25 cellular contexts compared by ENCODE assay signal in the genomic region with DNA sequence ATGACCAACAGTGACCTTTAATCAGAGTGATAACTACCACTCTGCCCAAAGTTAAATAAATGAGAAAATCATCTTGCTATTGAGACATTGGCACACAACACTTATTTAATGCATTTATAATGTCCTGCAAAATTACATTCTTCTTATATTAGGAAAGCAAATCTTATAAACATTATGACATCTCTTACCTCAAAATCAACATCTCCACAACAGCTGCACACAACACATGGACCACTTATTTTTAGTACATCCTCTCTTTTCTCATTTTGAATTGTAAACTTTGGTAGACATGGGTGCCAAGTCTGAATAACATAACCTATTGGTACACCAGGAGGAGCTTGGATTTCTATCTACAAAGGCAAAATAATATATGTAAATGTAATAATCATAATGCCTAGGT. TPM values are rescaled to one million over a fixed set of nuclear protein-coding genes. Genes with fewer than 3 reads are reported as not detected.
"Had no signal": no experiment of that assay in that cellular context is flagged by ENCODE, and none has a peak within 500 bp of the region (broad histone marks: within the 10 kb centered on the region; RNA-seq: fewer than 3 reads in every experiment).

No MANE protein-coding gene starts in this region.

- H3K4me2 ChIP-seq: KMS-11 had no signal

- H3K27me3 Mint-ChIP-seq: activated CD4-positive, alpha-beta memory T cell treated with anti-CD3 and anti-CD28 coated beads for 36 hours; activated T-helper 17 cell treated with anti-CD3 and anti-CD28 coated beads, Interleukin-2, amount 50 U/mL, for 72 hours had no signal

- H3K4me1 ChIP-seq: breast epithelium had no signal

- H3K9ac ChIP-seq: KMS-11 had no signal

- H3K36me3 ChIP-seq: breast epithelium had no signal

- H3K27ac Mint-ChIP-seq: activated CD4-positive, alpha-beta memory T cell treated with anti-CD3 and anti-CD28 coated beads for 36 hours; activated T-helper 17 cell treated with anti-CD3 and anti-CD28 coated beads, Interleukin-2, amount 50 U/mL, for 72 hours; T-helper 1 cell treated with Interleukin-12 subunit alpha and Interleukin-12 subunit beta and Interleukin-4 antibody, amounts not matched to agents 30 μg/mL and 1 μg/mL, for 36 hours had no signal

- H3K4me3 ChIP-seq: breast epithelium, MG63 had no signal

- H3K27me3 ChIP-seq: breast epithelium, MG63 had no signal

- ATAC-seq: activated T-cell treated with anti-CD3 and anti-CD28 coated beads, Interleukin-2, amount 50 U/mL, for 4 hours; activated T-helper 17 cell treated with anti-CD3 and anti-CD28 coated beads, Interleukin-2, amount 50 U/mL, for 72 hours; WTC11 had no signal

- H3K4me1 Mint-ChIP-seq: activated T-helper 17 cell treated with anti-CD3 and anti-CD28 coated beads, Interleukin-2, amount 50 U/mL, for 72 hours had no signal

- DNase-seq: activated CD4-positive, alpha-beta memory T cell treated with anti-CD3 and anti-CD28 coated beads for 36 hours; activated CD4-positive, alpha-beta T cell treated with anti-CD3 and anti-CD28 coated beads for 48 hours; activated CD4-positive, CD25-positive, alpha-beta regulatory T cell treated with anti-CD3 and anti-CD28 coated beads, Interleukin-2, amount 50 U/mL, for 72 hours; activated CD8-positive, alpha-beta memory T cell treated with anti-CD3 and anti-CD28 coated beads for 24 hours; activated gamma-delta T cell treated with Interleukin-2 at 50 U/mL for 16 hours; activated naive CD4-positive, alpha-beta T cell treated with anti-CD3 and anti-CD28 coated beads, Interleukin-2, amount 50 U/mL, for 16 hours; activated T-cell treated with anti-CD3 and anti-CD28 coated beads, Interleukin-2, amount 50 U/mL, for 4 hours; aorta; caudate nucleus; MG63; NCI-H1105 treated with DMSO at 0.1 percent for 48 hours; NCI-H1436 treated with DMSO at 0.1 percent for 48 hours; NCI-H187; NCI-H2081 treated with DMSO at 0.1 percent for 48 hours; NCI-H446; NCI-H524; SHP77; T-helper 9 cell had no signal

- H3K4me3 Mint-ChIP-seq: activated CD4-positive, alpha-beta memory T cell treated with anti-CD3 and anti-CD28 coated beads for 36 hours; activated T-cell treated with anti-CD3 and anti-CD28 coated beads, Interleukin-2, amount 50 U/mL, for 4 hours; activated T-helper 17 cell treated with anti-CD3 and anti-CD28 coated beads, Interleukin-2, amount 50 U/mL, for 72 hours; T-helper 1 cell treated with Interleukin-12 subunit alpha and Interleukin-12 subunit beta and Interleukin-4 antibody, amounts not matched to agents 30 μg/mL and 1 μg/mL, for 36 hours; WTC11 had no signal

- H3K27ac ChIP-seq: breast epithelium, KMS-11 had no signal

- H3K9me3 ChIP-seq: breast epithelium, MG63 had no signal

- H3K9me3 Mint-ChIP-seq: activated CD4-positive, alpha-beta memory T cell treated with anti-CD3 and anti-CD28 coated beads for 36 hours; activated T-cell treated with anti-CD3 and anti-CD28 coated beads, Interleukin-2, amount 50 U/mL, for 4 hours; activated T-helper 17 cell treated with anti-CD3 and anti-CD28 coated beads, Interleukin-2, amount 50 U/mL, for 72 hours; T-helper 1 cell treated with Interleukin-12 subunit alpha and Interleukin-12 subunit beta and Interleukin-4 antibody, amounts not matched to agents 30 μg/mL and 1 μg/mL, for 36 hours; WTC11 had no signal

RNA-seq across cellular contexts. Expression of gene PLSCR2, which starts 52.0 kb away (rescaled TPM):
- total RNA-seq: activated CD4-positive, alpha-beta memory T cell treated with anti-CD3 and anti-CD28 coated beads for 36 hours; activated T-helper 17 cell treated with anti-CD3 and anti-CD28 coated beads, Interleukin-2, amount 50 U/mL, for 72 hours; cerebellum; SK-MEL-5 had no signal
- polyA plus RNA-seq: aorta had no signal
